25 cellular contexts compared by ENCODE assay signal in genomic region chr17:17022011-17022800, GRCh38. TPM values are rescaled to one million over a fixed set of nuclear protein-coding genes. Genes with fewer than 3 reads are reported as not detected.
A peak's percentile ranks its signal among the peaks of the same experiment; 100 is the strongest.
DNase-seq lines count a peak whose midpoint lies in the region; ATAC-seq and TF ChIP-seq lines count a peak whose summit lies in the region.
"Had no signal": no experiment of that assay in that cellular context is flagged by ENCODE, and none has a peak within 500 bp of the region (broad histone marks: within the 10 kb centered on the region; RNA-seq: fewer than 3 reads in every experiment).

No MANE protein-coding gene starts in this region.

- H3K79me2 ChIP-seq in osteoblast (ENCODE audit: insufficient read depth, low read length) = no peaks in the 10 kb centered on the region

- TF ChIP-seq CTCF in heart left ventricle (IDR thresholded peaks at IDR 0.05) = no peak
- TF ChIP-seq CTCF in esophagus muscularis mucosa (IDR thresholded peaks at IDR 0.05) = no peak
- no peak for TF ChIP-seq CTCF in osteoblast (IDR thresholded peaks at IDR 0.05; ENCODE audit: extremely low read depth, low read depth, low read length)
- no peak for TF ChIP-seq CTCF in tibial nerve (IDR thresholded peaks at IDR 0.05)

- TF ChIP-seq POLR2A in heart left ventricle (IDR thresholded peaks at IDR 0.05) (no peak), esophagus muscularis mucosa (IDR thresholded peaks at IDR 0.05; ENCODE audit: low read depth) (no peak), tibial nerve (IDR thresholded peaks at IDR 0.05) (no peak)

- H3K36me3 ChIP-seq in heart left ventricle (no peaks in the 10 kb centered on the region), esophagus muscularis mucosa (no peaks in the 10 kb centered on the region), osteoblast (ENCODE audit: insufficient read depth, low read length) (no peaks in the 10 kb centered on the region), tibial nerve (no peaks in the 10 kb centered on the region)
- H3K36me3 ChIP-seq: neutrophil, SJCRH30 had no signal

- H4K20me1 ChIP-seq in osteoblast (ENCODE audit: insufficient read depth, low read length) = no peaks in the 10 kb centered on the region

- H3K4me2 ChIP-seq in osteoblast (ENCODE audit: insufficient read depth, low read length) = peak overlapping the region; percentile 74

- H3K4me3 ChIP-seq in heart left ventricle (no peak overlapping the region), esophagus muscularis mucosa (no peak overlapping the region), osteoblast (ENCODE audit: insufficient read depth, low read length) (no peak overlapping the region), tibial nerve (no peak overlapping the region)

- H2AFZ ChIP-seq in osteoblast (ENCODE audit: low read length) = peak overlapping the region; percentile 15

- H3K27ac ChIP-seq in heart left ventricle = peak overlapping the region in 9 of 12 donors; percentile 32 to 85 (median 68)
- H3K27ac ChIP-seq in esophagus muscularis mucosa (replicated peaks in 1 of 4) = peak overlapping the region in 3 of 4 donors; percentile 23 to 54 (median 27)
- H3K27ac ChIP-seq in osteoblast (ENCODE audit: low read depth, low read length) = peak overlapping the region; percentile 67
- peak overlapping the region; percentile 71 to 89 (median 74) for H3K27ac ChIP-seq in tibial nerve
- H3K27ac ChIP-seq: C4-2B, neutrophil, SJCRH30 had no signal

- no peak for TF ChIP-seq EP300 in esophagus muscularis mucosa (IDR thresholded peaks at IDR 0.05)
- no peak for TF ChIP-seq EP300 in tibial nerve (IDR thresholded peaks at IDR 0.05)

- intact Hi-C loops in heart left ventricle (cut with DNase I) (no loop called here), Right ventricle myocardium inferior (cut with DNase I) (no loop called here), esophagus muscularis mucosa (cut with DNase I) (no loop called here)

- ATAC-seq in heart left ventricle (no peak), Right ventricle myocardium inferior (no peak), HG03354 (IDR thresholded peaks at IDR 0.05; ENCODE audit: poor library complexity, severe bottlenecking, unreplicated experiment) (no peak)
- ATAC-seq: WTC11 had no signal

- WGBS in heart left ventricle, 4 donors = 96 to 98% (median 97%) methylated on average over 5 to 9 of the region's 9 CpGs
- WGBS in esophagus muscularis mucosa = 95% methylated on average over 9 of the region's 9 CpGs
- whole genome bisulfite sequencing in tibial nerve, 2 donors = 87 to 96% methylated on average over 5 to 9 of the region's 9 CpGs

- H3K27me3 ChIP-seq in heart left ventricle (no peaks in the 10 kb centered on the region), esophagus muscularis mucosa (no peaks in the 10 kb centered on the region), osteoblast (ENCODE audit: insufficient read depth, low read length) (no peaks in the 10 kb centered on the region), tibial nerve (no peaks in the 10 kb centered on the region)
- H3K27me3 ChIP-seq: SJCRH30 had no signal

- H3K9me3 ChIP-seq in heart left ventricle (no peaks in the 10 kb centered on the region), esophagus muscularis mucosa (no peaks in the 10 kb centered on the region), osteoblast (ENCODE audit: low read depth, low read length) (no peaks in the 10 kb centered on the region), tibial nerve (no peaks in the 10 kb centered on the region)
- H3K9me3 ChIP-seq: neutrophil, SJCRH30 had no signal

- H3K4me1 ChIP-seq in heart left ventricle = peaks cover 0 to 39% (median 28%) of the 10 kb centered on the region in 12 donors
- peaks cover 0 to 18% (median 6%) of the 10 kb centered on the region in 4 donors for H3K4me1 ChIP-seq in esophagus muscularis mucosa
- peaks cover 20% of the 10 kb centered on the region for H3K4me1 ChIP-seq in osteoblast (ENCODE audit: insufficient read depth, low read length)
- peaks cover 0 to 34% (median 26%) of the 10 kb centered on the region in 4 donors for H3K4me1 ChIP-seq in tibial nerve

- peak in 2 of 5 donors; percentile 26 to 44 for DNase-seq in heart left ventricle
- DNase-seq in Right ventricle myocardium inferior (ENCODE audit: missing footprints) = no peak
- no peak for DNase-seq in esophagus muscularis mucosa (ENCODE audit: extremely low spot score)
- DNase-seq in osteoblast (ENCODE audit: insufficient read length, low spot score, missing footprints) = peak; percentile 72
- no peak for DNase-seq in tibial nerve (ENCODE audit: low spot score in 2 of 2)
- DNase-seq in stimulated activated CD8-positive, alpha-beta memory T cell treated with anti-CD3 and anti-CD28 coated beads, Interleukin-4, amount 100 ng/mL, for 48 hours = no peak
- DNase-seq in DMS153 (lab: John Stamatoyannopoulos, UW) = no peak
- DNase-seq: activated CD4-positive, alpha-beta memory T cell treated with anti-CD3 and anti-CD28 coated beads, Interleukin-2, amount 10 ng/mL, durations not matched to agents 7 days and 5 days; activated naive CD4-positive, alpha-beta T cell treated with anti-CD3 and anti-CD28 coated beads, Interleukin-2, amount 10 ng/mL, durations not matched to agents 7 days and 5 days; activated T-cell treated with anti-CD3 and anti-CD28 coated beads, Interleukin-2, amount 50 U/mL, for 1 hour; DMS 273 treated with DMSO at 0.1 percent for 48 hours; Kasumi-1; NCI-H1092 treated with DMSO at 0.1 percent for 48 hours; NCI-H510A treated with DMSO at 0.1 percent for 48 hours; retina; stimulated activated CD4-positive, alpha-beta T cell treated with anti-CD3 and anti-CD28 coated beads, Interleukin-2, amount 100 ng/mL, for 24 hours; T-helper 2 cell had no signal

RNA-seq across cellular contexts. Expression of gene MPRIP, which starts 20.1 kb away (rescaled TPM):
- 100 to 1,000 TPM; 131 to 686 (median 343) TPM for total RNA-seq in heart left ventricle
- polyA plus RNA-seq in heart left ventricle = 100 to 1,000 TPM; 237 to 476 TPM
- 312 TPM for total RNA-seq in Right ventricle myocardium inferior
- 100 to 1,000 TPM; 108 to 194 (median 129) TPM for total RNA-seq in esophagus muscularis mucosa
- total RNA-seq in osteoblast = 120 and 149 TPM in 2 replicates
- 100 to 1,000 TPM; 216 to 291 (median 265) TPM for total RNA-seq in tibial nerve

RNA-seq across cellular contexts. Expression of gene TNFRSF13B, which starts 50.3 kb away (rescaled TPM):
- total RNA-seq in heart left ventricle = not detected
- polyA plus RNA-seq in heart left ventricle = not detected
- total RNA-seq in Right ventricle myocardium inferior = not detected
- under 1 TPM in 1 of 4 donors, not detected in 3; 0.66 TPM for total RNA-seq in esophagus muscularis mucosa
- total RNA-seq in osteoblast = not detected in 2 replicates
- not detected for total RNA-seq in tibial nerve
- total RNA-seq: A172; activated CD4-positive, alpha-beta memory T cell treated with anti-CD3 and anti-CD28 coated beads, Interleukin-2, amount 10 ng/mL, durations not matched to agents 7 days and 5 days; glomerular endothelial cell; HT-29; SJCRH30; WTC11 had no signal
